Comparison of ENCODE assay signal across 13 cellular contexts in the genomic region with DNA sequence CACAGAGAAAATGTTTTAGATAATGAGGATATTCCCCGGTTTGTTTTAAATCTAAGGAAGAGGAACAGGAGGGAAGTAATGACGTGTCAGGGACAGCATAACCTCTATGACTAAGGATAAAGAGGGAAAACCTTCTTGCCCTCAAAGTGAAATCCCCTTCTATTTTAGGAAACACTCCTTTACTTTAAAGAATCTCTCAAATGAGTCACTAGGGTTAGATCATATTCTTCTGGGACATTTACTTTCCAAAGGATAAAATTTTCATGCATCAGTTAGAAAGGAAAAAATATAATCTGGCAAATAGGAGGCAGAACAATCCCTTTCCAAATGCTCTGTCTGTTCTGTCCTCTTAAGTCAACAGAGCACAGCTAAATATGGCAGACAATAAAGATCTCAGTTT. TPM values are rescaled to one million over a fixed set of nuclear protein-coding genes. Genes with fewer than 3 reads are reported as not detected.
DNase-seq lines count a peak whose midpoint lies in the region; ATAC-seq, FAIRE-seq and TF ChIP-seq lines count a peak whose summit lies in the region.
"Had no signal": no experiment of that assay in that cellular context is flagged by ENCODE, and none has a peak within 500 bp of the region (broad histone marks: within the 10 kb centered on the region; RNA-seq: fewer than 3 reads in every experiment).

No MANE protein-coding gene starts in this region.

- peaks cover 13% of the 10 kb centered on the region for H3K27me3 Mint-ChIP-seq in activated naive CD8-positive, alpha-beta T cell treated with anti-CD3 and anti-CD28 coated beads for 36 hours

- peaks cover 5% of the 10 kb centered on the region for H3K9me3 Mint-ChIP-seq in activated naive CD8-positive, alpha-beta T cell treated with anti-CD3 and anti-CD28 coated beads for 36 hours

- H3K4me1 Mint-ChIP-seq in activated naive CD8-positive, alpha-beta T cell treated with anti-CD3 and anti-CD28 coated beads for 36 hours, result peaks cover 5% of the 10 kb centered on the region
- H3K4me1 Mint-ChIP-seq: nephron progenitor cell had no signal

- ATAC-seq in HG02759 (IDR thresholded peaks at IDR 0.05; ENCODE audit: unreplicated experiment), result no peak
- ATAC-seq in GM21786 (IDR thresholded peaks at IDR 0.05; ENCODE audit: unreplicated experiment), result no peak

- no peak overlapping the region for H3K27ac Mint-ChIP-seq in activated naive CD8-positive, alpha-beta T cell treated with anti-CD3 and anti-CD28 coated beads for 36 hours
- H3K27ac Mint-ChIP-seq: nephron progenitor cell had no signal

- TF ChIP-seq CTCF in AG10803 (conservative IDR thresholded peaks at IDR 0.05; ENCODE audit: low read length), result no peak
- no peak for TF ChIP-seq CTCF in choroid plexus epithelial cell (conservative IDR thresholded peaks at IDR 0.05; ENCODE audit: low read depth, low read length)

- peak; percentile 62 for DNase-seq in AG10803 (ENCODE audit: low read depth)
- DNase-seq in HTR-8/SVneo (ENCODE audit: insufficient read length, low spot score), result peak; percentile 15
- DNase-seq in choroid plexus epithelial cell (ENCODE audit: low read depth), result peak; percentile 69
- DNase-seq in lung microvascular endothelial cell (ENCODE audit: low read depth in 2 of 2), result peak; percentile 6 to 89
- no peak for DNase-seq in HUDEP-2 (lab: John Stamatoyannopoulos, UW; ENCODE audit: unreplicated experiment in 76 of 76)
- DNase-seq in activated naive CD8-positive, alpha-beta T cell treated with anti-CD3 and anti-CD28 coated beads for 36 hours, result no peak
- DNase-seq: NCI-H2107, nephron progenitor cell, tibial artery had no signal

- H3K4me3 ChIP-seq in AG10803 (ENCODE audit: low read length) (no peak overlapping the region), choroid plexus epithelial cell (ENCODE audit: low read depth, low read length) (no peak overlapping the region)
- H3K4me3 ChIP-seq: SK-N-MC, tibial artery had no signal

- H3K36me3 Mint-ChIP-seq in activated naive CD8-positive, alpha-beta T cell treated with anti-CD3 and anti-CD28 coated beads for 36 hours, result no peaks in the 10 kb centered on the region
- H3K36me3 Mint-ChIP-seq: brain had no signal

- no peak overlapping the region for H3K4me3 Mint-ChIP-seq in activated naive CD8-positive, alpha-beta T cell treated with anti-CD3 and anti-CD28 coated beads for 36 hours
- H3K4me3 Mint-ChIP-seq: brain, nephron progenitor cell had no signal

- no peak for FAIRE-seq in HTR-8/SVneo (lab: Jason Lieb, UNC)

RNA-seq across cellular contexts. Expression of a gene that starts 43.2 kb away (rescaled TPM):
- 20.4 and 28.5 TPM in 2 replicates for total RNA-seq in lung microvascular endothelial cell
- 10 to 100 TPM; 13.2 to 18.1 TPM for total RNA-seq in activated naive CD8-positive, alpha-beta T cell treated with anti-CD3 and anti-CD28 coated beads for 36 hours

Comparison
In these comparisons a context has a peak if more than half of its experiments do, and no peak if none do; other contexts are left out.
1. DNase-seq: peak in AG10803 (single experiment), HTR-8/SVneo (single experiment), choroid plexus epithelial cell (single experiment) and lung microvascular endothelial cell (2 of 2); none in HUDEP-2 (0 of 76) and activated naive CD8-positive, alpha-beta T cell treated with anti-CD3 and anti-CD28 coated beads for 36 hours (single experiment).